Comparison of ENCODE assay signal across 25 cellular contexts in genomic region chr2:55027226-55027625, GRCh38.
"Had no signal": no experiment of that assay in that cellular context is flagged by ENCODE, and none has a peak within 500 bp of the region (broad histone marks: within the 10 kb centered on the region; RNA-seq: fewer than 3 reads in every experiment).

No MANE protein-coding gene starts in this region.

- H3K27ac ChIP-seq: gastrocnemius medialis, pancreas, psoas muscle, tibial nerve had no signal

- H3K9me3 ChIP-seq: breast epithelium, gastrocnemius medialis, pancreas, psoas muscle, spleen, tibial nerve had no signal

- H3K4me3 ChIP-seq: breast epithelium, gastrocnemius medialis, pancreas, psoas muscle, spleen, tibial nerve had no signal

- H3K36me3 ChIP-seq: breast epithelium, gastrocnemius medialis, pancreas, spleen, tibial nerve had no signal

- DNase-seq: activated B cell treated with CpG ODN at 0.5 μM for 24 hours; activated CD4-positive, alpha-beta T cell treated with anti-CD3 and anti-CD28 coated beads, Interleukin-2, amount 50 U/mL, for 1 hour; activated CD8-positive, alpha-beta T cell treated with anti-CD3 and anti-CD28 coated beads for 36 hours; activated gamma-delta T cell treated with Interleukin-2 at 50 U/mL for 16 hours; activated naive CD4-positive, alpha-beta T cell treated with anti-CD3 and anti-CD28 coated beads, Interleukin-2, amount 50 U/mL, for 16 hours; activated T-cell treated with anti-CD3 and anti-CD28 coated beads, Interleukin-2, amount 50 U/mL, for 4 hours; amniotic stem cell; dermis blood vessel endothelial cell; effector CD8-positive, alpha-beta T cell; gastrocnemius medialis; hippocampal formation; left cardiac atrium; left ventricle myocardium superior; naive B cell; nephron progenitor cell; nucleus accumbens; pancreas; psoas muscle; spleen; stimulated activated CD4-positive, alpha-beta T cell treated with anti-CD3 and anti-CD28 coated beads, Interleukin-2, amount 100 ng/mL, for 48 hours; substantia nigra; T-helper 1 cell had no signal

- H3K27me3 ChIP-seq: breast epithelium, gastrocnemius medialis, pancreas, spleen, tibial nerve had no signal

- ATAC-seq: activated CD8-positive, alpha-beta T cell treated with anti-CD3 and anti-CD28 coated beads for 36 hours; activated T-cell treated with anti-CD3 and anti-CD28 coated beads, Interleukin-2, amount 50 U/mL, for 4 hours; activated T-helper 17 cell treated with anti-CD3 and anti-CD28 coated beads, Interleukin-2, amount 50 U/mL, for 72 hours; gastrocnemius medialis; left cardiac atrium; left ventricle myocardium superior; pancreas; psoas muscle had no signal
